ENCODE assay signal across 10 cellular contexts in the genomic region with DNA sequence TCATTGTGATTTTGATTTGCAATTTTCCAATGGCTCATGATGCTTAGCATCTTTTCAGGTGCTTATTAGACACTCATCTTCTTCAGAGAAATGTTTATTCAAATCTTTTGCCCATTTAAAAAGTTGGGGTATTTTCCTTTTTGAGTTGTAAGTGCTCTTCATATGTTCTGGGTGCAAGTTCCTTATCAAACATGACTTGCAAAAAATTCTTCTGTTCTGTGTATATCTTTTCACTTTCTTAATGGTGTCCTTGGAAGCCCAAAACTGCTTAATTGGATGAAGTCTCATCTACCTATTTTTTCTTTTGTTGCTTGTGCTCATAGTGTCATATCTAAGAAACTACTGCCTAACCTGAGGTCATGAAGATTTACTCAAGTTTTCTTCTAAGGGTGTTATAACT.
"Had no signal": no experiment of that assay in that cellular context is flagged by ENCODE, and none has a peak within 500 bp of the region (broad histone marks: within the 10 kb centered on the region; RNA-seq: fewer than 3 reads in every experiment).

No MANE protein-coding gene starts in this region.

- H3K4me2 ChIP-seq: KMS-11 had no signal

- H2AFZ ChIP-seq: GM23248 had no signal

- H3K4me1 ChIP-seq: HAP-1 had no signal

- H3K4me3 ChIP-seq: GM23248, HAP-1 had no signal

- FAIRE-seq: HTR-8/SVneo had no signal

- DNase-seq: GM23248, GOT3, H7, HFFc6, Karpas-422, KBM-7 had no signal

- H3K9me3 ChIP-seq: HAP-1 had no signal

- H3K36me3 ChIP-seq: HAP-1 had no signal

- H3K9ac ChIP-seq: GM23248, KMS-11 had no signal

- H3K27ac ChIP-seq: GM23248, KMS-11 had no signal

- ATAC-seq: HCT116 had no signal
